ENCODE assay signal across 21 cellular contexts in genomic region chr9:14021871-14022525, GRCh38.
DNase-seq lines count a peak whose midpoint lies in the region; ATAC-seq and TF ChIP-seq lines count a peak whose summit lies in the region.
"Had no signal": no experiment of that assay in that cellular context is flagged by ENCODE, and none has a peak within 500 bp of the region (broad histone marks: within the 10 kb centered on the region; RNA-seq: fewer than 3 reads in every experiment).

No MANE protein-coding gene starts in this region.

- H3K4me3 Mint-ChIP-seq in MCF 10A (ENCODE audit: unreplicated experiment): no peak overlapping the region
- no peak overlapping the region for H3K4me3 Mint-ChIP-seq in activated CD8-positive, alpha-beta T cell treated with anti-CD3 and anti-CD28 coated beads for 36 hours
- H3K4me3 Mint-ChIP-seq in CD4-positive, alpha-beta memory T cell: no peak overlapping the region
- H3K4me3 Mint-ChIP-seq: neural crest cell had no signal

- WGBS in smooth muscle cell (ENCODE audit: low lambda C conversion rate): 47% methylated on average over 3 of the region's 3 CpGs
- 48 to 81% (median 74%) methylated on average over 3 of the region's 3 CpGs for WGBS in spleen, 5 donors

- H3K4me3 ChIP-seq in breast epithelium: no peak overlapping the region
- no peak overlapping the region for H3K4me3 ChIP-seq in brain microvascular endothelial cell (ENCODE audit: low read depth, low read length)
- no peak overlapping the region for H3K4me3 ChIP-seq in smooth muscle cell
- H3K4me3 ChIP-seq in spleen: no peak overlapping the region
- no peak overlapping the region for H3K4me3 ChIP-seq in CD4-positive, alpha-beta memory T cell (ENCODE audit: low read length in 2 of 2)
- H3K4me3 ChIP-seq: K562, prostate gland had no signal

- ATAC-seq in activated CD8-positive, alpha-beta T cell treated with anti-CD3 and anti-CD28 coated beads for 36 hours: no peak
- ATAC-seq: K562 had no signal

- no peaks in the 10 kb centered on the region for H4K20me1 ChIP-seq in smooth muscle cell (ENCODE audit: low read depth)

- no peak overlapping the region for H2AFZ ChIP-seq in smooth muscle cell (ENCODE audit: low read depth)

- POLR2A ChIA-PET in MCF 10A (lab: Yijun Ruan, JAX): interaction anchor here (0.6 to 1.2 kb wide), 4 partner anchors 54 to 938 kb away, joined by 3 to 5 read pairs (median 3); no protein-coding TSS in a partner anchor
- POLR2A ChIA-PET in activated CD8-positive, alpha-beta T cell treated with anti-CD3 and anti-CD28 coated beads for 36 hours (lab: Charles Lee): no interaction called here
- POLR2A ChIA-PET in CD4-positive, alpha-beta memory T cell (lab: Charles Lee; ENCODE audit: partially characterized antibody): no interaction called here

- H3K4me1 Mint-ChIP-seq in MCF 10A (ENCODE audit: insufficient read depth, unreplicated experiment): peaks cover 34% of the 10 kb centered on the region
- H3K4me1 Mint-ChIP-seq in activated CD8-positive, alpha-beta T cell treated with anti-CD3 and anti-CD28 coated beads for 36 hours (ENCODE audit: low read depth): no peaks in the 10 kb centered on the region
- no peaks in the 10 kb centered on the region for H3K4me1 Mint-ChIP-seq in CD4-positive, alpha-beta memory T cell
- H3K4me1 Mint-ChIP-seq: neural crest cell had no signal

- no peak for TF ChIP-seq CTCF in MCF 10A (IDR thresholded peaks at IDR 0.05; ENCODE audit: unreplicated experiment)
- no peak for TF ChIP-seq CTCF in breast epithelium (IDR thresholded peaks at IDR 0.05)
- TF ChIP-seq CTCF in brain microvascular endothelial cell (IDR thresholded peaks at IDR 0.05; ENCODE audit: low read depth, low read length, missing control alignments): no peak
- TF ChIP-seq CTCF in smooth muscle cell (IDR thresholded peaks at IDR 0.05; ENCODE audit: borderline replicate concordance, insufficient read depth, poor library complexity, severe bottlenecking): no peak
- TF ChIP-seq CTCF in spleen (IDR thresholded peaks at IDR 0.05 in 8 of 11, conservative IDR thresholded peaks at IDR 0.05 in 3 of 11): no peak
- TF ChIP-seq CTCF in activated CD8-positive, alpha-beta T cell treated with anti-CD3 and anti-CD28 coated beads for 36 hours (IDR thresholded peaks at IDR 0.05): no peak

- H3F3A ChIP-seq in smooth muscle cell (ENCODE audit: low read depth): no peaks in the 10 kb centered on the region

- intact Hi-C loops in MCF 10A (cut with micrococcal nuclease) (no loop called here), breast epithelium (cut with DNase I; ENCODE audit: low total_unique reads) (no loop called here), spleen (cut with DNase I; ENCODE audit: low total_unique reads) (no loop called here)
- intact Hi-C loops in activated CD8-positive, alpha-beta T cell treated with anti-CD3 and anti-CD28 coated beads for 36 hours (cut with micrococcal nuclease): no loop called here
- intact Hi-C loops in CD4-positive, alpha-beta memory T cell (cut with micrococcal nuclease): no loop called here

- no peaks in the 10 kb centered on the region for H3K9me3 Mint-ChIP-seq in MCF 10A (ENCODE audit: unreplicated experiment)
- H3K9me3 Mint-ChIP-seq in activated CD8-positive, alpha-beta T cell treated with anti-CD3 and anti-CD28 coated beads for 36 hours: no peaks in the 10 kb centered on the region
- H3K9me3 Mint-ChIP-seq in CD4-positive, alpha-beta memory T cell: peaks cover 0 to 8% (median 7%) of the 10 kb centered on the region in 8 donors
- H3K9me3 Mint-ChIP-seq: neural crest cell had no signal

- no TSS peak for BruUV-seq in MCF 10A (replicated peaks; lab: Mats Ljungman, UMichigan)

- H3K27me3 Mint-ChIP-seq in MCF 10A (ENCODE audit: insufficient read depth, unreplicated experiment): no peaks in the 10 kb centered on the region
- no peaks in the 10 kb centered on the region for H3K27me3 Mint-ChIP-seq in activated CD8-positive, alpha-beta T cell treated with anti-CD3 and anti-CD28 coated beads for 36 hours
- no peaks in the 10 kb centered on the region for H3K27me3 Mint-ChIP-seq in CD4-positive, alpha-beta memory T cell

- CTCF ChIA-PET in MCF 10A (lab: Yijun Ruan, JAX): interaction anchor here (0.7 kb wide), 1 partner anchor 52 kb away, joined by 3 read pairs; no protein-coding TSS in a partner anchor
- CTCF ChIA-PET in activated CD8-positive, alpha-beta T cell treated with anti-CD3 and anti-CD28 coated beads for 36 hours (lab: Charles Lee): interaction anchor here (0.6 kb wide), 1 partner anchor 1508 kb away, joined by 3 read pairs; no protein-coding TSS in a partner anchor
- CTCF ChIA-PET in CD4-positive, alpha-beta memory T cell (lab: Charles Lee; ENCODE audit: partially characterized antibody): no interaction called here

- H3K4me1 ChIP-seq in breast epithelium: no peaks in the 10 kb centered on the region
- no peaks in the 10 kb centered on the region for H3K4me1 ChIP-seq in smooth muscle cell (ENCODE audit: low read depth)
- no peaks in the 10 kb centered on the region for H3K4me1 ChIP-seq in spleen
- no peaks in the 10 kb centered on the region for H3K4me1 ChIP-seq in CD4-positive, alpha-beta memory T cell (ENCODE audit: insufficient read depth, low read length)
- H3K4me1 ChIP-seq: Caco-2, prostate gland had no signal

- no peak overlapping the region for H3K27ac Mint-ChIP-seq in MCF 10A (ENCODE audit: low read depth, unreplicated experiment)
- H3K27ac Mint-ChIP-seq in activated CD8-positive, alpha-beta T cell treated with anti-CD3 and anti-CD28 coated beads for 36 hours: no peak overlapping the region
- H3K27ac Mint-ChIP-seq in CD4-positive, alpha-beta memory T cell: no peak overlapping the region

- DNase-seq in MCF 10A (ENCODE audit: unreplicated experiment) (peak; percentile 77), breast epithelium (ENCODE audit: low spot score in 2 of 2) (no peak), brain microvascular endothelial cell (peak; percentile 27), foreskin melanocyte (peak; percentile 35), smooth muscle cell (lab: John Stamatoyannopoulos, UW; ENCODE audit: unreplicated experiment) (no peak), spleen (no peak)
- no peak for DNase-seq in activated CD8-positive, alpha-beta T cell treated with anti-CD3 and anti-CD28 coated beads for 36 hours
- DNase-seq in CD4-positive, alpha-beta memory T cell: no peak
- DNase-seq: 8988T; activated CD4-positive, alpha-beta T cell treated with anti-CD3 and anti-CD28 coated beads for 48 hours; Caco-2; effector memory CD4-positive, alpha-beta T cell; hypothalamus; midbrain; NCI-H1092; NCI-H2081; NCI-H510A; substantia nigra had no signal

- H3K36me3 ChIP-seq in breast epithelium (no peaks in the 10 kb centered on the region), brain microvascular endothelial cell (replicated peaks) (no peaks in the 10 kb centered on the region), smooth muscle cell (ENCODE audit: low read depth) (no peaks in the 10 kb centered on the region), spleen (no peaks in the 10 kb centered on the region)
- H3K36me3 ChIP-seq in CD4-positive, alpha-beta memory T cell (ENCODE audit: insufficient read depth, low read length): no peaks in the 10 kb centered on the region
- H3K36me3 ChIP-seq: prostate gland had no signal

- in situ Hi-C loops in brain microvascular endothelial cell (cut with HindIII; ENCODE audit: low pct_ligation_motif_present, low sequenced_read_pairs): no loop called here

- H3K9ac ChIP-seq in smooth muscle cell (ENCODE audit: low read depth): no peak overlapping the region

- H3K27ac ChIP-seq in breast epithelium (no peak overlapping the region), brain microvascular endothelial cell (no peak overlapping the region), smooth muscle cell (ENCODE audit: low read depth) (no peak overlapping the region), spleen (no peak overlapping the region)
- H3K27ac ChIP-seq in CD4-positive, alpha-beta memory T cell (ENCODE audit: low read depth, low read length): no peak overlapping the region
- H3K27ac ChIP-seq: prostate gland had no signal

- H3K9me3 ChIP-seq in breast epithelium (no peaks in the 10 kb centered on the region), smooth muscle cell (replicated peaks; ENCODE audit: low read depth) (no peaks in the 10 kb centered on the region), spleen (no peaks in the 10 kb centered on the region)
- H3K9me3 ChIP-seq in CD4-positive, alpha-beta memory T cell (ENCODE audit: control insufficient read depth in 1 of 2, low read length in 2 of 2): no peaks in the 10 kb centered on the region
- H3K9me3 ChIP-seq: Caco-2, prostate gland had no signal

- H3K27me3 ChIP-seq in breast epithelium (no peaks in the 10 kb centered on the region), brain microvascular endothelial cell (replicated peaks) (no peaks in the 10 kb centered on the region), smooth muscle cell (ENCODE audit: low read depth) (peaks cover 5% of the 10 kb centered on the region), spleen (replicated peaks in 1 of 7) (no peaks in the 10 kb centered on the region)
- no peaks in the 10 kb centered on the region for H3K27me3 ChIP-seq in CD4-positive, alpha-beta memory T cell (ENCODE audit: insufficient read depth, low read length)

- H3K36me3 Mint-ChIP-seq in MCF 10A (ENCODE audit: insufficient read depth, unreplicated experiment): no peaks in the 10 kb centered on the region
- no peaks in the 10 kb centered on the region for H3K36me3 Mint-ChIP-seq in activated CD8-positive, alpha-beta T cell treated with anti-CD3 and anti-CD28 coated beads for 36 hours (ENCODE audit: low read depth)
- H3K36me3 Mint-ChIP-seq in CD4-positive, alpha-beta memory T cell: no peaks in the 10 kb centered on the region

- TF ChIP-seq POLR2A in breast epithelium (IDR thresholded peaks at IDR 0.05): no peak
- no peak for TF ChIP-seq POLR2A in spleen (IDR thresholded peaks at IDR 0.05)

- H3K4me2 ChIP-seq in smooth muscle cell: peak overlapping the region; percentile 25

- H3K79me2 ChIP-seq in smooth muscle cell (ENCODE audit: low read depth): no peaks in the 10 kb centered on the region

Comparison
In these comparisons a context has a peak if more than half of its experiments do, and no peak if none do; other contexts are left out.
1. DNase-seq: peak in MCF 10A (single experiment), brain microvascular endothelial cell (single experiment) and foreskin melanocyte (single experiment); none in breast epithelium (0 of 2), smooth muscle cell (single experiment), spleen (single experiment), activated CD8-positive, alpha-beta T cell treated with anti-CD3 and anti-CD28 coated beads for 36 hours (single experiment) and CD4-positive, alpha-beta memory T cell (0 of 5).